ENCODE assay signal across 13 cellular contexts in the genomic region with DNA sequence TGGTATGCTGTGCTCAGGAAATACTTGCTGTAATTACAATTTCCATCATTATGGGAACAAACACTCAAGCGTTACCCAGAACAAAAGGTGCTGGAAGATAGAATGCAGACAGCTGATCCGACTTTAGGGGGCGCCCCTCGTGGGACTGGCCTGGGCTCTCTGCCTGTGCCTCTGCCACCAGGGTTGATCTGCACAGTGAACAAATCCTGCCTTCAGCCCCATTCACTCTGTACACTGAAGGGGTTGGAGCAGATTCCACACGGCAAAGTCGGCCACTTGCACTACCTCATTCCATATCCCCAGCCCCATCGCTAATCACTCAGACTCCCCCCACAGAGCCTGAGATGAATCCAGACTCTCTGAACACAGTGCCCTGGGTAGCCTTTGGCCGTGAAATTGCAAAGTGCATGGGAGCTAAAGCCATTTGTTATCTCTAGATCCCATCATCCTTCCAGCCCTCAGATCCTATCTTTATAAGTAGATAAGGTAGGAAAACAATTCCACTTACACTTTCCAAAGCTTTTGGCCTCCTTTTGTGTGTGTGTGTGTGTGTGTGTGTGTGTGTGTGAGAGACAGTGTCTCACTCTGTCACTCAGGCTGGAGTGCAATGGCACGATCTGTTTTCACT.
DNase-seq lines count a peak whose midpoint lies in the region; ATAC-seq and TF ChIP-seq lines count a peak whose summit lies in the region.
"Had no signal": no experiment of that assay in that cellular context is flagged by ENCODE, and none has a peak within 500 bp of the region (broad histone marks: within the 10 kb centered on the region; RNA-seq: fewer than 3 reads in every experiment).

No MANE protein-coding gene starts in this region.

- H3K79me2 ChIP-seq in KMS-11 (ENCODE audit: insufficient read depth, low read depth) (no peaks in the 10 kb centered on the region), osteoblast (ENCODE audit: insufficient read depth, low read length) (no peaks in the 10 kb centered on the region)

- DNase-seq in activated CD4-positive, alpha-beta T cell treated with anti-CD3 and anti-CD28 coated beads, Interleukin-2, amount 10 ng/mL, durations not matched to agents 7 days and 5 days, result no peak
- DNase-seq in activated CD4-positive, alpha-beta T cell treated with anti-CD3 and anti-CD28 coated beads, Interleukin-2, amount 50 U/mL, for 1 hour, result no peak
- no peak for DNase-seq in central memory CD8-positive, alpha-beta T cell (ENCODE audit: low spot score in 2 of 2)
- no peak for DNase-seq in osteoblast (ENCODE audit: insufficient read length, low spot score, missing footprints)
- DNase-seq in medulla oblongata (ENCODE audit: extremely low spot score), result no peak
- DNase-seq: AML-193, anterior cingulate cortex, HCEC 1CT, head of caudate nucleus, NCI-H526 treated with DMSO at 0.1 percent for 48 hours had no signal

- H3K36me3 Mint-ChIP-seq in activated CD4-positive, alpha-beta T cell treated with anti-CD3 and anti-CD28 coated beads, Interleukin-2, amount 10 ng/mL, durations not matched to agents 7 days and 5 days (ENCODE audit: low read depth), result peaks cover 69% of the 10 kb centered on the region
- peaks cover 86% of the 10 kb centered on the region for H3K36me3 Mint-ChIP-seq in central memory CD8-positive, alpha-beta T cell (ENCODE audit: insufficient read depth)

- H3K4me1 ChIP-seq in KMS-11 (ENCODE audit: low read depth, poor library complexity, severe bottlenecking) (no peaks in the 10 kb centered on the region), osteoblast (ENCODE audit: insufficient read depth, low read length) (no peaks in the 10 kb centered on the region)

- no peaks in the 10 kb centered on the region for H3K9me3 ChIP-seq in osteoblast (ENCODE audit: low read depth, low read length)

- H3K36me3 ChIP-seq in KMS-11 (ENCODE audit: insufficient read depth), result no peaks in the 10 kb centered on the region
- no peaks in the 10 kb centered on the region for H3K36me3 ChIP-seq in osteoblast (ENCODE audit: insufficient read depth, low read length)

- peaks cover 22% of the 10 kb centered on the region for H3K4me1 Mint-ChIP-seq in activated CD4-positive, alpha-beta T cell treated with anti-CD3 and anti-CD28 coated beads, Interleukin-2, amount 10 ng/mL, durations not matched to agents 7 days and 5 days
- peaks cover 40% of the 10 kb centered on the region for H3K4me1 Mint-ChIP-seq in central memory CD8-positive, alpha-beta T cell

- no peak overlapping the region for H3K27ac ChIP-seq in KMS-11
- H3K27ac ChIP-seq in osteoblast (ENCODE audit: low read depth, low read length), result no peak overlapping the region

- H4K20me1 ChIP-seq in KMS-11 (ENCODE audit: insufficient read depth) (no peaks in the 10 kb centered on the region), osteoblast (ENCODE audit: insufficient read depth, low read length) (no peaks in the 10 kb centered on the region)

- TF ChIP-seq CTCF in KMS-11 (conservative IDR thresholded peaks at IDR 0.05; ENCODE audit: low read depth, low read length), result 0 out of 2 replicates have a peak, but pooled peaks have one; percentile 18
- peak; percentile 20 for TF ChIP-seq CTCF in osteoblast (IDR thresholded peaks at IDR 0.05; ENCODE audit: extremely low read depth, low read depth, low read length)

- H3K27ac Mint-ChIP-seq in activated CD4-positive, alpha-beta T cell treated with anti-CD3 and anti-CD28 coated beads, Interleukin-2, amount 10 ng/mL, durations not matched to agents 7 days and 5 days, result peak overlapping the region; percentile 72
- peak overlapping the region; percentile 67 for H3K27ac Mint-ChIP-seq in central memory CD8-positive, alpha-beta T cell (ENCODE audit: low read depth)

- H3K4me3 Mint-ChIP-seq in activated CD4-positive, alpha-beta T cell treated with anti-CD3 and anti-CD28 coated beads, Interleukin-2, amount 10 ng/mL, durations not matched to agents 7 days and 5 days, result no peak overlapping the region
- no peak overlapping the region for H3K4me3 Mint-ChIP-seq in central memory CD8-positive, alpha-beta T cell

- H3K4me2 ChIP-seq in KMS-11, result no peak overlapping the region
- H3K4me2 ChIP-seq in osteoblast (ENCODE audit: insufficient read depth, low read length), result no peak overlapping the region

- no peak for ATAC-seq in central memory CD8-positive, alpha-beta T cell (replicated peaks; ENCODE audit: extremely low read depth, poor library complexity, severe bottlenecking)
- ATAC-seq in HG03280 (IDR thresholded peaks at IDR 0.05; ENCODE audit: unreplicated experiment) (no peak), GM18861 (IDR thresholded peaks at IDR 0.05; ENCODE audit: unreplicated experiment) (no peak)

- H2AFZ ChIP-seq in KMS-11 (ENCODE audit: low read depth) (no peak overlapping the region), osteoblast (ENCODE audit: low read length) (no peak overlapping the region)

- CTCF ChIA-PET in activated CD4-positive, alpha-beta T cell treated with anti-CD3 and anti-CD28 coated beads, Interleukin-2, amount 10 ng/mL, durations not matched to agents 7 days and 5 days (lab: Charles Lee), result interaction anchor here (0.7 to 1.3 kb wide), 4 partner anchors 11 to 123 kb away, joined by 3 read pairs; a partner anchor contains a TSS

- H3K9me3 Mint-ChIP-seq in activated CD4-positive, alpha-beta T cell treated with anti-CD3 and anti-CD28 coated beads, Interleukin-2, amount 10 ng/mL, durations not matched to agents 7 days and 5 days, result peaks cover 9% of the 10 kb centered on the region
- H3K9me3 Mint-ChIP-seq in central memory CD8-positive, alpha-beta T cell, result no peaks in the 10 kb centered on the region

- POLR2A ChIA-PET in activated CD4-positive, alpha-beta T cell treated with anti-CD3 and anti-CD28 coated beads, Interleukin-2, amount 10 ng/mL, durations not matched to agents 7 days and 5 days (lab: Charles Lee), result no interaction called here

- no peak overlapping the region for H3K9ac ChIP-seq in KMS-11

- no peaks in the 10 kb centered on the region for H3K27me3 Mint-ChIP-seq in activated CD4-positive, alpha-beta T cell treated with anti-CD3 and anti-CD28 coated beads, Interleukin-2, amount 10 ng/mL, durations not matched to agents 7 days and 5 days
- no peaks in the 10 kb centered on the region for H3K27me3 Mint-ChIP-seq in central memory CD8-positive, alpha-beta T cell

- H3K4me3 ChIP-seq in KMS-11 (IDR thresholded peaks at IDR 0.05; ENCODE audit: insufficient read depth, low read depth, low read length) (no peak overlapping the region), osteoblast (ENCODE audit: insufficient read depth, low read length) (no peak overlapping the region)

- H3K27me3 ChIP-seq in KMS-11 (ENCODE audit: insufficient read depth, low read depth) (no peaks in the 10 kb centered on the region), osteoblast (ENCODE audit: insufficient read depth, low read length) (peaks cover 7% of the 10 kb centered on the region)
